In the genomic region with DNA sequence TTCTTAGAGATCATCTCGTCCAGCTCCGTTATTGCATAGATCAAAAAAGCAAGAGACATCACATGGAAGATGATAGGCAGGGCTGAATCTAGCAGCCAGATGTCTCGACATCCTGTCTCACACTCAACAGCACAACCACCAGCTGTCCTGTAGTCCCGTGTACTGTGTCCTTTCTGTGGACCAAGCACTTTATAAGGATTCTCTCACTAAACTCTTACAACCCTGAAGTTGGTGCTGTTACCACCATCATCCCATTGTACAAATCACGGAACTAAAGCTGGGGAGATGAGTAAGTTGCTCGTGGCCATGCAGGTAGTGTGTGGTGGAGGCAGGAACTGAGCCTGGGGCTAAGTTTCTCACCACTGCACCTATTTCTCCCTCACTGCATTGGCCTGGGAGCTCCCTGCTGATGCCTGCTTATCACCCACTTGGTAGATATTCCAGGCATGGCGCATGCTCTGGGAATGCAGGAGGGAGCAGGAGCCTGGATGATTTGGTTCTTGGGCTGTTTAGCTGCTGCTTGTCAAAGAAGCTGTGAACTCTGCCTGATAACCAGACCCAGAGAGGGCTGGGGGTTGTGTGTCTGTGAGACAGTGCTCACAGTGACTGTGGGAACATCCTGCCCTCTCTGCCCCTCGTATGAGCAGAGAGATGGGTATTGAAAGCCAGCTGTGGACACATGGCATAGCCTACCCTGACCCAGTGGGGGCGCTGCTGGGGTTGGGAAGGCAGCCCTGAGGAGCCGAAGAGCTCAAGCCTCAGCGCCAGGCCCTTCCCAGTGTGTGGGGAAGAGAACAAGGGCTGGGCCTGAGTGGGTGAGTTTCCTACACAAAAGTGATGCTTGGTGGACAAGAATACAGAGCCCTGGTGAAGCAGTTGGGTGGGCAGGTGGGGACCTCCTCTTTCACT, we compare ENCODE assay signal across 8 cellular contexts. TPM values are rescaled to one million over a fixed set of nuclear protein-coding genes. Genes with fewer than 3 reads are reported as not detected.
A peak's percentile ranks its signal among the peaks of the same experiment; 100 is the strongest.
DNase-seq lines count a peak whose midpoint lies in the region; ATAC-seq and TF ChIP-seq lines count a peak whose summit lies in the region.

No MANE protein-coding gene starts in this region.

- H3K27ac Mint-ChIP-seq in immature natural killer cell, result no peak overlapping the region

- peak; percentile 76 for TF ChIP-seq CTCF in BE2C (IDR thresholded peaks at IDR 0.05; ENCODE audit: low read depth, low read length)

- no peaks in the 10 kb centered on the region for H3K9me3 ChIP-seq in BE2C

- H3K4me1 ChIP-seq in BE2C, result peaks cover 16% of the 10 kb centered on the region

- no peaks in the 10 kb centered on the region for H3K27me3 ChIP-seq in BE2C
- H3K27me3 ChIP-seq in H7 (ENCODE audit: control insufficient read depth, insufficient read depth, low read length), result no peaks in the 10 kb centered on the region; the same call in 1 of the 2 replicates

- peak; percentile 82 for DNase-seq in BE2C
- DNase-seq in H7, result peak; percentile 88
- DNase-seq in iPS-NIHi7 (ENCODE audit: extremely low spot score), result peak; percentile 79
- DNase-seq in DMS153 (lab: John Stamatoyannopoulos, UW), result no peak
- no peak for DNase-seq in COLO829 (ENCODE audit: low spot score)
- no peak for DNase-seq in T-helper 9 cell
- DNase-seq in immature natural killer cell, result no peak

- H3K4me1 Mint-ChIP-seq in immature natural killer cell, result no peaks in the 10 kb centered on the region

- no peaks in the 10 kb centered on the region for H3K36me3 ChIP-seq in BE2C
- no peaks in the 10 kb centered on the region for H3K36me3 ChIP-seq in H7 (replicated peaks; ENCODE audit: control insufficient read depth, insufficient read depth, low read length)

- H3K4me3 Mint-ChIP-seq in immature natural killer cell, result no peak overlapping the region

- H3K4me3 ChIP-seq in BE2C (ENCODE audit: low read depth, low read length) (no peak overlapping the region), H7 (ENCODE audit: insufficient read depth, low read depth, low read length) (no peak overlapping the region)

- H3K36me3 Mint-ChIP-seq in immature natural killer cell, result no peaks in the 10 kb centered on the region

- H3K9me3 Mint-ChIP-seq in immature natural killer cell, result no peaks in the 10 kb centered on the region

- H3K27me3 Mint-ChIP-seq in immature natural killer cell (ENCODE audit: low read depth in 3 of 3), result peaks cover 3 to 11% (median 7%) of the 10 kb centered on the region in 3 donors

- ATAC-seq in SK-N-SH treated with all-trans-retinoic acid at 6 μM for 48 hours, result peak; percentile 0; the same call in 2 of the 3 replicates

TF ChIP-seq in SK-N-SH treated with all-trans-retinoic acid at 6 μM for 48 hours, 23 proteins besides CTCF, POLR2A, EP300 and RAD21:
- TF ChIP-seq SNAI2 (CRISPR knock-in tag; IDR thresholded peaks at IDR 0.05), result no peak
- TF ChIP-seq TCF4 (CRISPR knock-in tag; IDR thresholded peaks at IDR 0.05; ENCODE audit: borderline replicate concordance), result no peak
- no peak for TF ChIP-seq ZNF8 (CRISPR knock-in tag; IDR thresholded peaks at IDR 0.05)
- no peak for TF ChIP-seq GLIS3 (CRISPR knock-in tag; IDR thresholded peaks at IDR 0.05)
- TF ChIP-seq PATZ1 (CRISPR knock-in tag; IDR thresholded peaks at IDR 0.05; ENCODE audit: borderline replicate concordance), result no peak
- no peak for TF ChIP-seq TOX (CRISPR knock-in tag; IDR thresholded peaks at IDR 0.05; ENCODE audit: borderline replicate concordance)
- TF ChIP-seq ZNF70 (CRISPR knock-in tag; IDR thresholded peaks at IDR 0.05), result no peak
- no peak for TF ChIP-seq BACH2 (CRISPR knock-in tag; IDR thresholded peaks at IDR 0.05; ENCODE audit: borderline replicate concordance)
- no peak for TF ChIP-seq TSHZ2 (CRISPR knock-in tag; IDR thresholded peaks at IDR 0.05)
- no peak for TF ChIP-seq RARB (CRISPR knock-in tag; IDR thresholded peaks at IDR 0.05)
- TF ChIP-seq ZC3H10 (CRISPR knock-in tag; IDR thresholded peaks at IDR 0.05), result no peak
- TF ChIP-seq ZFP3 (CRISPR knock-in tag; IDR thresholded peaks at IDR 0.05), result no peak
- TF ChIP-seq CSDC2 (CRISPR knock-in tag; IDR thresholded peaks at IDR 0.05), result no peak
- TF ChIP-seq PPARA (CRISPR knock-in tag; IDR thresholded peaks at IDR 0.05; ENCODE audit: borderline replicate concordance), result no peak
- no peak for TF ChIP-seq ISL1 (CRISPR knock-in tag; IDR thresholded peaks at IDR 0.05)
- no peak for TF ChIP-seq ZNF565 (CRISPR knock-in tag; conservative IDR thresholded peaks at IDR 0.05; ENCODE audit: low read depth)
- no peak for TF ChIP-seq ARNTL (CRISPR knock-in tag; IDR thresholded peaks at IDR 0.05; ENCODE audit: borderline replicate concordance, low read depth)
- TF ChIP-seq, protein P1, sequence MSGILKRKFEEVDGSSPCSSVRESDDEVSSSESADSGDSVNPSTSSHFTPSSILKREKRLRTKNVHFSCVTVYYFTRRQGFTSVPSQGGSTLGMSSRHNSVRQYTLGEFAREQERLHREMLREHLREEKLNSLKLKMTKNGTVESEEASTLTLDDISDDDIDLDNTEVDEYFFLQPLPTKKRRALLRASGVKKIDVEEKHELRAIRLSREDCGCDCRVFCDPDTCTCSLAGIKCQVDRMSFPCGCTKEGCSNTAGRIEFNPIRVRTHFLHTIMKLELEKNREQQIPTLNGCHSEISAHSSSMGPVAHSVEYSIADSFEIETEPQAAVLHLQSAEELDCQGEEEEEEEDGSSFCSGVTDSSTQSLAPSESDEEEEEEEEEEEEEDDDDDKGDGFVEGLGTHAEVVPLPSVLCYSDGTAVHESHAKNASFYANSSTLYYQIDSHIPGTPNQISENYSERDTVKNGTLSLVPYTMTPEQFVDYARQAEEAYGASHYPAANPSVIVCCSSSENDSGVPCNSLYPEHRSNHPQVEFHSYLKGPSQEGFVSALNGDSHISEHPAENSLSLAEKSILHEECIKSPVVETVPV (CRISPR knock-in tag; IDR thresholded peaks at IDR 0.05), result no peak

RNA-seq across cellular contexts. Expression of gene PPFIA4, which starts 13.6 kb away (rescaled TPM):
- 3.7 TPM for polyA plus RNA-seq in BE2C (2012; ENCODE audit: insufficient read depth, insufficient read length, low read depth)
- total RNA-seq in H7 (2014; rRNA removed; shearing (Covaris generic)), result 3.1 and 7.4 TPM in 2 replicates
- polyA plus RNA-seq in immature natural killer cell, result not detected

RNA-seq across cellular contexts. Expression of gene TMEM183A, which starts 32.7 kb away (rescaled TPM):
- 74.4 TPM for polyA plus RNA-seq in BE2C (2012; ENCODE audit: insufficient read depth, insufficient read length, low read depth)
- total RNA-seq in H7 (2014; rRNA removed; shearing (Covaris generic)), result 164 and 193 TPM in 2 replicates
- 10 to 100 TPM; 55.0 to 83.2 (median 64.2) TPM for polyA plus RNA-seq in immature natural killer cell

RNA-seq across cellular contexts. Expression of gene MYOG, which starts 45.9 kb away (rescaled TPM):
- polyA plus RNA-seq in BE2C (2012; ENCODE audit: insufficient read depth, insufficient read length, low read depth), result not detected
- not detected in 2 replicates for total RNA-seq in H7 (2014; rRNA removed; shearing (Covaris generic))
- not detected for polyA plus RNA-seq in immature natural killer cell

Comparison
In these comparisons a context has a peak if more than half of its experiments do, and no peak if none do; other contexts are left out.
1. DNase-seq: peak in BE2C (single experiment), H7 (single experiment) and iPS-NIHi7 (single experiment); none in DMS153 (single experiment), COLO829 (single experiment), T-helper 9 cell (single experiment) and immature natural killer cell (0 of 3).